ENCODE assay signal across 1 cellular context in genomic region chr2:187215576-187216240, GRCh38.
TF ChIP-seq lines count a peak whose summit lies in the region.

No MANE protein-coding gene starts in this region.

TF ChIP-seq in SK-N-SH, 30 proteins besides CTCF, POLR2A, EP300 and RAD21 (continued from another document):
- no peak for TF ChIP-seq USF2 (IDR thresholded peaks at IDR 0.05; ENCODE audit: borderline replicate concordance, low read depth, low read length)
